ENCODE assay signal across 24 cellular contexts in the genomic region with DNA sequence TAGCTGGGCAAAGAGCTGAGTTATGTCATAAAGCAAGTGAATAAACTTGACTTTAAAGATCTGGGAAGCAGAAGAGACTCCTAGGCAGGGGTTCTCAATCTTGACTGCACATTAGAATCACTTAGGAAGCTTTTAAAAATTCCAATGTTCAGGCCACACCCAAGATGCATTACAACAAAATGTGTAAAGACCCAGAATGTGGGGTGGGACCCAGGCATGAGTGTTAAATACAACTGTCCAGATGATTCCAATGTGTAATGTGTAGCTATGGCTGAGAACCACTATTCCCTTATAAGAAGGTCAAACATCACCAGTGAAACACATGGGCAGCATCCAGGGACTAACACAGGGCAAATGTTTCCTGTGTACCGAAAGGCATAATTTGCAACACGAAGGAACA.
DNase-seq lines count a peak whose midpoint lies in the region; ATAC-seq and TF ChIP-seq lines count a peak whose summit lies in the region.
"Had no signal": no experiment of that assay in that cellular context is flagged by ENCODE, and none has a peak within 500 bp of the region (broad histone marks: within the 10 kb centered on the region; RNA-seq: fewer than 3 reads in every experiment).

No MANE protein-coding gene starts in this region.

- no peak overlapping the region for H3K4me2 ChIP-seq in DND-41 (ENCODE audit: insufficient read depth, low read length)
- peak overlapping the region; percentile 30; the same call in 1 of the 2 replicates for H3K4me2 ChIP-seq in OCI-LY1 (ENCODE audit: low read length)
- H3K4me2 ChIP-seq in osteoblast (ENCODE audit: insufficient read depth, low read length), result no peak overlapping the region

- H2AFZ ChIP-seq in DND-41 (ENCODE audit: low read depth, low read length) (no peak overlapping the region), OCI-LY1 (ENCODE audit: low read length) (no peak overlapping the region), osteoblast (ENCODE audit: low read length) (no peak overlapping the region)

- H3F3A ChIP-seq in OCI-LY1 (ENCODE audit: insufficient read depth, low read length), result no peaks in the 10 kb centered on the region

- H3K9me3 ChIP-seq in DND-41 (ENCODE audit: insufficient read depth, low read length, severe bottlenecking) (no peaks in the 10 kb centered on the region), OCI-LY1 (ENCODE audit: low read length) (no peaks in the 10 kb centered on the region), osteoblast (ENCODE audit: low read depth, low read length) (no peaks in the 10 kb centered on the region), MG63 (no peaks in the 10 kb centered on the region)
- H3K9me3 ChIP-seq: ascending aorta, esophagus muscularis mucosa, heart left ventricle had no signal

- TF ChIP-seq CTCF in DND-41 (IDR thresholded peaks at IDR 0.05; ENCODE audit: borderline replicate concordance, extremely low read depth, low read length, poor library complexity, severe bottlenecking) (no peak), OCI-LY1 (IDR thresholded peaks at IDR 0.05; ENCODE audit: low read length) (no peak), osteoblast (IDR thresholded peaks at IDR 0.05; ENCODE audit: extremely low read depth, low read depth, low read length) (no peak)

- H3K4me1 ChIP-seq in DND-41 (ENCODE audit: insufficient read depth, low read length), result peaks cover 54% of the 10 kb centered on the region
- peaks cover 72% of the 10 kb centered on the region for H3K4me1 ChIP-seq in OCI-LY1 (ENCODE audit: insufficient read depth, low read length, severe bottlenecking)
- H3K4me1 ChIP-seq in osteoblast (ENCODE audit: insufficient read depth, low read length), result peaks cover 58% of the 10 kb centered on the region

- H3K4me3 ChIP-seq in DND-41 (ENCODE audit: low read depth in 1 of 2, low read length in 2 of 2) (no peak overlapping the region), OCI-LY1 (ENCODE audit: low read depth, low read length, poor library complexity, severe bottlenecking) (no peak overlapping the region), osteoblast (ENCODE audit: insufficient read depth, low read length) (no peak overlapping the region), MG63 (no peak overlapping the region)
- H3K4me3 ChIP-seq: ascending aorta, esophagus muscularis mucosa, heart left ventricle had no signal

- no peaks in the 10 kb centered on the region for H3K9me2 ChIP-seq in OCI-LY1 (ENCODE audit: low read depth, low read length)

- no peak for ATAC-seq in DND-41 (ENCODE audit: insufficient read depth, low read depth)
- no peak for ATAC-seq in GM18519 (IDR thresholded peaks at IDR 0.05; ENCODE audit: low FRiP score, unreplicated experiment)
- ATAC-seq: activated CD8-positive, alpha-beta T cell treated with anti-CD3 and anti-CD28 coated beads for 36 hours; heart left ventricle; left ventricle myocardium superior; WTC11 had no signal

- DNase-seq in DND-41 (no peak), epithelial cell of prostate (ENCODE audit: low read depth, low spot score) (no peak), osteoblast (ENCODE audit: insufficient read length, low spot score, missing footprints) (no peak), MG63 (no peak), mesenteric fat pad (ENCODE audit: low spot score) (no peak)
- DNase-seq in activated CD4-positive, alpha-beta T cell treated with anti-CD3 and anti-CD28 coated beads, Interleukin-2, amount 50 U/mL, for 4 hours, result no peak
- DNase-seq: activated CD8-positive, alpha-beta T cell treated with anti-CD3 and anti-CD28 coated beads for 36 hours; activated naive CD4-positive, alpha-beta T cell treated with Interleukin-2 at 50 U/mL for 16 hours; cerebellar nuclear complex; COR-L47; effector CD8-positive, alpha-beta T cell; heart left ventricle; left ventricle myocardium superior; NCI-H1436; NCI-H2171; NCI-H69; nucleus accumbens; SIG-M5; stimulated activated CD4-positive, alpha-beta T cell treated with anti-CD3 and anti-CD28 coated beads, Interleukin-12 subunit alpha, Interleukin-12 subunit beta, amount 100 ng/mL, for 4 hours had no signal

- H3K9ac ChIP-seq in DND-41 (ENCODE audit: low read depth, low read length) (no peak overlapping the region), OCI-LY1 (ENCODE audit: low read length) (no peak overlapping the region; the same call in 1 of the 2 replicates)

- H4K20me1 ChIP-seq in DND-41 (ENCODE audit: insufficient read depth, low read length) (no peaks in the 10 kb centered on the region), OCI-LY1 (ENCODE audit: insufficient read depth, low read length) (no peaks in the 10 kb centered on the region), osteoblast (ENCODE audit: insufficient read depth, low read length) (no peaks in the 10 kb centered on the region)

- peak overlapping the region; percentile 42 for H3K27ac ChIP-seq in DND-41 (ENCODE audit: low read length)
- H3K27ac ChIP-seq in OCI-LY1 (ENCODE audit: low read depth, low read length, poor library complexity, severe bottlenecking), result no peak overlapping the region
- H3K27ac ChIP-seq in epithelial cell of prostate, result peak overlapping the region; percentile 49
- H3K27ac ChIP-seq in osteoblast (ENCODE audit: low read depth, low read length), result peak overlapping the region; percentile 60
- H3K27ac ChIP-seq: ascending aorta, esophagus muscularis mucosa, heart left ventricle had no signal

- H3K79me2 ChIP-seq in DND-41 (ENCODE audit: insufficient read depth, low read length) (no peaks in the 10 kb centered on the region), OCI-LY1 (ENCODE audit: insufficient read depth, low read length) (no peaks in the 10 kb centered on the region), osteoblast (ENCODE audit: insufficient read depth, low read length) (no peaks in the 10 kb centered on the region)

- H3K36me3 ChIP-seq in DND-41 (ENCODE audit: insufficient read depth, low read length) (no peaks in the 10 kb centered on the region), OCI-LY1 (ENCODE audit: insufficient read depth, low read length) (no peaks in the 10 kb centered on the region), osteoblast (ENCODE audit: insufficient read depth, low read length) (peaks cover 3% of the 10 kb centered on the region), MG63 (no peaks in the 10 kb centered on the region)
- H3K36me3 ChIP-seq: ascending aorta had no signal

- H3K27me3 ChIP-seq in DND-41 (ENCODE audit: insufficient read depth, low read length, poor library complexity) (no peaks in the 10 kb centered on the region), OCI-LY1 (ENCODE audit: insufficient read depth, low read length) (no peaks in the 10 kb centered on the region), osteoblast (ENCODE audit: insufficient read depth, low read length) (no peaks in the 10 kb centered on the region), MG63 (no peaks in the 10 kb centered on the region)
- H3K27me3 ChIP-seq: ascending aorta, esophagus muscularis mucosa, heart left ventricle had no signal
